ENCODE assay signal across 36 cellular contexts in the genomic region with DNA sequence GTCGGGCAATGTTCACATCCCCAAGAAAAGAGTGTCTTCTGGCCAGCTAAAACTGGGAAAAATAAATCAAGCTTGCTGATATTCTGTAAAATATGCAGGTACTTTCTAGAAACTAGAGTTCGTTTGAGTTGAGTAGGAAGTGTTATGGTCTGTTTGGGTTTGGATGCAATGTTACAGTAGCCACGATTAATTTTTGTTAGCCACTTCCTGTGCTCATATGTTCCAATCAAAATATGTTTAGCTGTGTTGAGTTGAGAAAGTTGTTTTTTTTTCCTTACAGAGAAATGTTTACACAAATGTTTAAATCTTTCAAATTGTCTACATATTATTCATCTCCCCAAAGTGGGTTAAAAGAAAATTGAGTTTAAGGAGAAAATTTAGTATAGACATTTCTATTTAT. TPM values are rescaled to one million over a fixed set of nuclear protein-coding genes. Genes with fewer than 3 reads are reported as not detected.
DNase-seq lines count a peak whose midpoint lies in the region; ATAC-seq, FAIRE-seq and TF ChIP-seq lines count a peak whose summit lies in the region.
"Had no signal": no experiment of that assay in that cellular context is flagged by ENCODE, and none has a peak within 500 bp of the region (broad histone marks: within the 10 kb centered on the region; RNA-seq: fewer than 3 reads in every experiment).

No MANE protein-coding gene starts in this region.

- POLR2A ChIA-PET in SK-N-SH (lab: Yijun Ruan, JAX), result no interaction called here
- POLR2A ChIA-PET in Panc1 (lab: Charles Lee), result interaction anchor here (0.6 kb wide), 1 partner anchor 16 kb away, joined by 8 read pairs; no protein-coding TSS in a partner anchor
- POLR2A ChIA-PET in endothelial cell of umbilical vein (lab: Charles Lee), result interaction anchor here (4.6 kb wide), 1 partner anchor 12 kb away, joined by 49 read pairs; a partner anchor contains a TSS

- H4K20me1 ChIP-seq in SK-N-SH (ENCODE audit: insufficient read depth), result no peaks in the 10 kb centered on the region
- H4K20me1 ChIP-seq in endothelial cell of umbilical vein (replicated peaks; ENCODE audit: control insufficient read depth, extremely low read depth, insufficient read depth, low read length), result no peaks in the 10 kb centered on the region

- intact Hi-C loops in Panc1 (cut with micrococcal nuclease; ENCODE audit: unreplicated experiment) (loop anchor here (10.0 kb wide), 1 partner anchor 81 kb away; no protein-coding TSS in a partner anchor), endothelial cell of umbilical vein (cut with micrococcal nuclease) (loop anchor here (2.0 to 10.0 kb wide), 2 partner anchors 65 to 281 kb away; no protein-coding TSS in a partner anchor)

- no peak for TF ChIP-seq EP300 in SK-N-SH (IDR thresholded peaks at IDR 0.05; ENCODE audit: borderline replicate concordance in 1 of 2, low read depth in 1 of 2, low read length in 1 of 2)

- peaks cover 18 to 50% of the 10 kb centered on the region in 2 experiments for H3K4me1 ChIP-seq in SK-N-SH (ENCODE audit: control insufficient read depth in 1 of 2, insufficient read depth in 2 of 2, low read depth in 1 of 2, low read length in 1 of 2)
- peaks cover 67% of the 10 kb centered on the region for H3K4me1 ChIP-seq in Panc1 (ENCODE audit: control insufficient read depth, insufficient read depth, low read length)
- H3K4me1 ChIP-seq in endothelial cell of umbilical vein (ENCODE audit: control insufficient read depth, extremely low read depth, insufficient read depth, low read length), result peaks cover 49% of the 10 kb centered on the region
- peaks cover 18% of the 10 kb centered on the region for H3K4me1 ChIP-seq in SJCRH30

- no peak for DNase-seq in SK-N-SH
- no peak for DNase-seq in Panc1 (ENCODE audit: low read depth, low spot score)
- no peak for DNase-seq in endothelial cell of umbilical vein (ENCODE audit: low read depth, low spot score)
- no peak for DNase-seq in stimulated activated CD4-positive, alpha-beta T cell treated with anti-CD3 and anti-CD28 coated beads, Interleukin-4, amount 100 ng/mL, for 1 hour
- no peak for DNase-seq in SJCRH30
- DNase-seq in activated CD8-positive, alpha-beta memory T cell treated with anti-CD3 and anti-CD28 coated beads for 24 hours, result no peak
- no peak for DNase-seq in GM10266 (ENCODE audit: extremely low spot score)
- DNase-seq: 8988T; activated CD4-positive, alpha-beta T cell treated with anti-CD3 and anti-CD28 coated beads for 48 hours; activated T-cell treated with anti-CD3 and anti-CD28 coated beads for 4 hours; AML-193; amygdala; CD4-positive, alpha-beta T cell; foreskin melanocyte; heart left ventricle; left ventricle myocardium inferior; NCI-H1436; NCI-H2081; NCI-H2227 treated with DMSO at 0.1 percent for 48 hours; NCI-H526; NK-92 treated with Interleukin-12 subunit alpha and Interleukin-12 subunit beta, amount 100 ng/mL, for 24 hours; PC-9; SHP77 treated with DMSO at 0.1 percent for 48 hours; T1000; transverse colon; WERI-Rb-1 had no signal

- H3K79me2 ChIP-seq in SK-N-SH (ENCODE audit: insufficient read depth) (no peaks in the 10 kb centered on the region), endothelial cell of umbilical vein (ENCODE audit: control insufficient read depth, insufficient read depth, low read length) (no peaks in the 10 kb centered on the region)

- no peak for TF ChIP-seq POLR2A in endothelial cell of umbilical vein (IDR thresholded peaks at IDR 0.05; ENCODE audit: low read depth, low read length)

- H2AFZ ChIP-seq in SK-N-SH (ENCODE audit: low read depth) (no peak overlapping the region), endothelial cell of umbilical vein (ENCODE audit: low read depth, low read length) (no peak overlapping the region)
- H2AFZ ChIP-seq: PC-9 had no signal

- peak overlapping the region; percentile 53; the same call in 1 of the 2 replicates for H3K9ac ChIP-seq in SK-N-SH
- no peak overlapping the region for H3K9ac ChIP-seq in endothelial cell of umbilical vein (replicated peaks; ENCODE audit: extremely low read depth, insufficient read depth, low read length)
- H3K9ac ChIP-seq: KMS-11 had no signal

- H3K4me2 ChIP-seq in SK-N-SH, result peak overlapping the region; percentile 54
- no peak overlapping the region for H3K4me2 ChIP-seq in endothelial cell of umbilical vein (ENCODE audit: insufficient read depth, low read length)
- H3K4me2 ChIP-seq: KMS-11, PC-9 had no signal

- peak overlapping the region in 1 of 2 experiments; percentile 95; a peak in 2 of 4 replicates for H3K27ac ChIP-seq in SK-N-SH (ENCODE audit: low read depth in 2 of 2, low read length in 1 of 2)
- peak overlapping the region; percentile 71 for H3K27ac ChIP-seq in Panc1 (ENCODE audit: low read length)
- peak overlapping the region; percentile 96 for H3K27ac ChIP-seq in endothelial cell of umbilical vein (ENCODE audit: insufficient read depth, low read depth, low read length)
- H3K27ac ChIP-seq in SJCRH30, result no peak overlapping the region
- H3K27ac ChIP-seq: HL-60, KMS-11, left ventricle myocardium inferior, PC-9, WERI-Rb-1 had no signal

- no peaks in the 10 kb centered on the region for H3K27me3 ChIP-seq in SK-N-SH (ENCODE audit: insufficient read depth)
- no peaks in the 10 kb centered on the region for H3K27me3 ChIP-seq in Panc1 (ENCODE audit: control insufficient read depth, insufficient read depth, low read length)
- H3K27me3 ChIP-seq in endothelial cell of umbilical vein (ENCODE audit: control insufficient read depth in 2 of 2, insufficient read depth in 2 of 2, low read length in 2 of 2), result no peaks in the 10 kb centered on the region
- no peaks in the 10 kb centered on the region for H3K27me3 ChIP-seq in SJCRH30
- H3K27me3 ChIP-seq: esophagus muscularis mucosa, heart left ventricle, transverse colon had no signal

- H3K36me3 ChIP-seq in SK-N-SH (replicated peaks in 1 of 2; ENCODE audit: control insufficient read depth in 1 of 2, insufficient read depth in 2 of 2, low read length in 1 of 2), result no peaks in the 10 kb centered on the region
- H3K36me3 ChIP-seq in Panc1 (ENCODE audit: control insufficient read depth, insufficient read depth, low read length), result no peaks in the 10 kb centered on the region
- H3K36me3 ChIP-seq in endothelial cell of umbilical vein (ENCODE audit: control insufficient read depth in 2 of 2, extremely low read depth in 1 of 2, insufficient read depth in 2 of 2, low read length in 2 of 2), result no peaks in the 10 kb centered on the region
- no peaks in the 10 kb centered on the region for H3K36me3 ChIP-seq in SJCRH30
- H3K36me3 ChIP-seq: esophagus muscularis mucosa, heart left ventricle, left ventricle myocardium inferior, transverse colon, WERI-Rb-1 had no signal

- TF ChIP-seq CTCF in SK-N-SH (IDR thresholded peaks at IDR 0.05), result no peak
- no peak for TF ChIP-seq CTCF in Panc1 (IDR thresholded peaks at IDR 0.05)
- TF ChIP-seq CTCF in endothelial cell of umbilical vein (IDR thresholded peaks at IDR 0.05; ENCODE audit: extremely low read depth in 1 of 2, insufficient read depth in 1 of 2, low read depth in 1 of 2, low read length in 2 of 2), result no peak
- TF ChIP-seq CTCF in GM10266 (IDR thresholded peaks at IDR 0.05; ENCODE audit: control insufficient read depth, insufficient read depth, low read depth, missing control alignments), result no peak

- no peak for ATAC-seq in SK-N-SH treated with all-trans-retinoic acid at 6 μM for 48 hours
- no peak for ATAC-seq in Panc1
- ATAC-seq: heart left ventricle; sciatic nerve; stimulated activated effector memory CD8-positive, alpha-beta T cell treated with anti-CD3 and anti-CD28 coated beads, Interleukin-12 subunit alpha, Interleukin-12 subunit beta, amount 100 ng/mL, for 72 hours had no signal

- H3K9me2 ChIP-seq in SK-N-SH, result no peaks in the 10 kb centered on the region

- peaks cover 46% of the 10 kb centered on the region for H3F3A ChIP-seq in SK-N-SH (replicated peaks; ENCODE audit: insufficient read depth)

- BruUV-seq in Panc1 (replicated peaks; lab: Mats Ljungman, UMichigan) (no TSS peak), endothelial cell of umbilical vein (replicated peaks; lab: Mats Ljungman, UMichigan) (no TSS peak)

- dilution Hi-C loops in endothelial cell of umbilical vein (cut with MboI; ENCODE audit: extremely low pct_ligation_motif_present, low sequenced_read_pairs), result no loop called here

- in situ Hi-C loops in Panc1 (cut with HindIII; ENCODE audit: low pct_unique_long_range_greater_than_20kb, low sequenced_read_pairs), result no loop called here

- H3K4me3 ChIP-seq in SK-N-SH (ENCODE audit: low read depth in 2 of 2, low read length in 1 of 2) (no peak overlapping the region), Panc1 (ENCODE audit: low read depth in 2 of 2, low read length in 2 of 2) (no peak overlapping the region), endothelial cell of umbilical vein (replicated peaks in 1 of 3; ENCODE audit: insufficient read depth in 1 of 3, low read depth in 1 of 3, low read length in 3 of 3) (no peak overlapping the region), SJCRH30 (no peak overlapping the region)
- H3K4me3 ChIP-seq: esophagus muscularis mucosa, heart left ventricle, left ventricle myocardium inferior, PC-9, transverse colon had no signal

- no peaks in the 10 kb centered on the region for H3K9me1 ChIP-seq in endothelial cell of umbilical vein (replicated peaks; ENCODE audit: control insufficient read depth, extremely low read depth, insufficient read depth, low read length)

- WGBS in SK-N-SH (ENCODE audit: low lambda C conversion rate), result 71% methylated on average over 3 of the region's 3 CpGs

- CTCF ChIA-PET in SK-N-SH (lab: Yijun Ruan, JAX), result interaction anchor here (0.9 to 5.6 kb wide), 6 partner anchors 8 to 135 kb away, joined by 3 to 31 read pairs (median 3); a partner anchor contains a TSS
- CTCF ChIA-PET in Panc1 (lab: Charles Lee), result interaction anchor here (2.2 kb wide), 1 partner anchor 10 kb away, joined by 8 read pairs; no protein-coding TSS in a partner anchor
- CTCF ChIA-PET in endothelial cell of umbilical vein (lab: Charles Lee), result interaction anchor here (0.9 to 9.6 kb wide), 3 partner anchors 14 to 73 kb away, joined by 4 to 284 read pairs (median 17); a partner anchor contains a TSS

- no peaks in the 10 kb centered on the region for H3K9me3 ChIP-seq in SK-N-SH
- H3K9me3 ChIP-seq in Panc1 (ENCODE audit: control insufficient read depth, insufficient read depth, low read depth, low read length), result no peaks in the 10 kb centered on the region
- no peaks in the 10 kb centered on the region for H3K9me3 ChIP-seq in endothelial cell of umbilical vein (replicated peaks; ENCODE audit: control insufficient read depth, insufficient read depth, low read length)
- no peaks in the 10 kb centered on the region for H3K9me3 ChIP-seq in SJCRH30 (replicated peaks)
- H3K9me3 ChIP-seq: esophagus muscularis mucosa, heart left ventricle, left ventricle myocardium inferior, transverse colon had no signal

- no peak for FAIRE-seq in endothelial cell of umbilical vein (lab: Jason Lieb, UNC)
- FAIRE-seq: D721Med, GM18507, GM19239, keratinocyte had no signal

- TF ChIP-seq RAD21 in SK-N-SH (IDR thresholded peaks at IDR 0.05; ENCODE audit: low read length), result no peak

RNA-seq across cellular contexts. Expression of a gene that starts 11.2 kb away (rescaled TPM):
- polyA plus RNA-seq in SK-N-SH (2012; rRNA removed), result 435 and 471 TPM in 2 replicates
- polyA plus RNA-seq in SK-N-SH (2012; cell fraction: cytosol; rRNA removed), result 358 TPM in 2 replicates
- 1,344 and 1,530 TPM in 2 replicates for polyA plus RNA-seq in SK-N-SH (2012; cell fraction: nucleus; rRNA removed)
- 204 TPM for total RNA-seq in Panc1 (2021; ENCODE audit: unreplicated experiment)
- 141 TPM for polyA plus RNA-seq in Panc1 (2012; ENCODE audit: insufficient read length)
- 703 and 734 TPM in 2 replicates for total RNA-seq in endothelial cell of umbilical vein
- 588 and 591 TPM in 2 replicates for polyA plus RNA-seq in endothelial cell of umbilical vein
- 325 and 368 TPM in 2 replicates for polyA plus RNA-seq in endothelial cell of umbilical vein (2011; cell fraction: cytosol; rRNA removed)
- 2,332 and 2,533 TPM in 2 replicates for polyA plus RNA-seq in endothelial cell of umbilical vein (2011; cell fraction: nucleus; rRNA removed)
- polyA plus RNA-seq in endothelial cell of umbilical vein (2012), result 625 and 739 TPM in 2 replicates
- 1,649 and 1,751 TPM in 2 replicates for polyA minus RNA-seq in endothelial cell of umbilical vein
- polyA minus RNA-seq in endothelial cell of umbilical vein (2011; cell fraction: cytosol; rRNA and poly(A)+ RNA removed), result 25.5 TPM
- polyA minus RNA-seq in endothelial cell of umbilical vein (2011; cell fraction: nucleus; rRNA and poly(A)+ RNA removed), result 1,355 and 1,366 TPM in 2 replicates
- total RNA-seq in SJCRH30 (2014; rRNA removed; shearing (Covaris generic)), result 100 and 106 TPM in 2 replicates
- total RNA-seq: CD4-positive, alpha-beta T cell had no signal
